2 cellular contexts compared by ENCODE assay signal in the genomic region with DNA sequence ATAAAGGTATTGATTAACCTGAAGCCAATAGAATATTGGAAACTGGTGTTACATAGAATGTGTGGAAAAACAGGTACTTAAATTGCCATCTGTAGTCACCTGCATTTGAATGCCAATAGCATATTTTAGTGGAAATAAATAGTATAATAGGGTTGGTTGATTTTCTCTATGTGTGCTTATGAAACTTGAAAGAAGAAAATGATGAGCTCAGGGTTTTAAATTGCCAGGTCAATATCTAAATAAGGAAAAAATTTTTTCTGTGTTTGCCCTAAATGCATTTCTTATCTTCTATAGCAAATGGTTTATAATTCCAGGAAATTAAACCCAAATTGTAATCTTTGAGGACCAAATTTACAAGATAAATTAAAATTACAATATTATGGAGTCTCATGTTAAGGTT.
A peak's percentile ranks its signal among the peaks of the same experiment; 100 is the strongest.
TF ChIP-seq lines count a peak whose summit lies in the region.

No MANE protein-coding gene starts in this region.

TF ChIP-seq in HepG2, 621 proteins besides CTCF, POLR2A, EP300 and RAD21:
- TF ChIP-seq DMAP1 (CRISPR knock-in tag; IDR thresholded peaks at IDR 0.05) (no peak), CBFB (CRISPR knock-in tag; IDR thresholded peaks at IDR 0.05) (no peak), MAFK (conservative IDR thresholded peaks at IDR 0.05 in 1 of 2, IDR thresholded peaks at IDR 0.05 in 1 of 2; ENCODE audit: low read length in 2 of 2) (peak; percentile 46 to 74), MAFF (IDR thresholded peaks at IDR 0.05; ENCODE audit: low read depth, low read length) (peak; percentile 56)

TF ChIP-seq in IMR-90, 13 proteins besides CTCF, POLR2A, EP300 and RAD21:
- no peak for TF ChIP-seq FOS (IDR thresholded peaks at IDR 0.05; ENCODE audit: low read depth, low read length)
- no peak for TF ChIP-seq RCOR1 (IDR thresholded peaks at IDR 0.05; ENCODE audit: insufficient replicate concordance, low read length)
- no peak for TF ChIP-seq MAZ (IDR thresholded peaks at IDR 0.05; ENCODE audit: borderline replicate concordance, low read depth, low read length)
- TF ChIP-seq, protein P1, sequence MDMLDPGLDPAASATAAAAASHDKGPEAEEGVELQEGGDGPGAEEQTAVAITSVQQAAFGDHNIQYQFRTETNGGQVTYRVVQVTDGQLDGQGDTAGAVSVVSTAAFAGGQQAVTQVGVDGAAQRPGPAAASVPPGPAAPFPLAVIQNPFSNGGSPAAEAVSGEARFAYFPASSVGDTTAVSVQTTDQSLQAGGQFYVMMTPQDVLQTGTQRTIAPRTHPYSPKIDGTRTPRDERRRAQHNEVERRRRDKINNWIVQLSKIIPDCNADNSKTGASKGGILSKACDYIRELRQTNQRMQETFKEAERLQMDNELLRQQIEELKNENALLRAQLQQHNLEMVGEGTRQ (IDR thresholded peaks at IDR 0.05; ENCODE audit: low read depth, low read length), result no peak
- TF ChIP-seq SMC3 (IDR thresholded peaks at IDR 0.05; ENCODE audit: low read depth, low read length), result no peak
- no peak for TF ChIP-seq CEBPB (IDR thresholded peaks at IDR 0.05; ENCODE audit: low read depth, low read length)
- no peak for TF ChIP-seq NFE2L2 (IDR thresholded peaks at IDR 0.05; ENCODE audit: low read depth, low read length)
- TF ChIP-seq MAFK (IDR thresholded peaks at IDR 0.05; ENCODE audit: low read depth, low read length), result peak; percentile 25; the same call in 1 of the 2 replicates
TF ChIP-seq in IMR-90: peak in this region for 1.
